In the genomic region with DNA sequence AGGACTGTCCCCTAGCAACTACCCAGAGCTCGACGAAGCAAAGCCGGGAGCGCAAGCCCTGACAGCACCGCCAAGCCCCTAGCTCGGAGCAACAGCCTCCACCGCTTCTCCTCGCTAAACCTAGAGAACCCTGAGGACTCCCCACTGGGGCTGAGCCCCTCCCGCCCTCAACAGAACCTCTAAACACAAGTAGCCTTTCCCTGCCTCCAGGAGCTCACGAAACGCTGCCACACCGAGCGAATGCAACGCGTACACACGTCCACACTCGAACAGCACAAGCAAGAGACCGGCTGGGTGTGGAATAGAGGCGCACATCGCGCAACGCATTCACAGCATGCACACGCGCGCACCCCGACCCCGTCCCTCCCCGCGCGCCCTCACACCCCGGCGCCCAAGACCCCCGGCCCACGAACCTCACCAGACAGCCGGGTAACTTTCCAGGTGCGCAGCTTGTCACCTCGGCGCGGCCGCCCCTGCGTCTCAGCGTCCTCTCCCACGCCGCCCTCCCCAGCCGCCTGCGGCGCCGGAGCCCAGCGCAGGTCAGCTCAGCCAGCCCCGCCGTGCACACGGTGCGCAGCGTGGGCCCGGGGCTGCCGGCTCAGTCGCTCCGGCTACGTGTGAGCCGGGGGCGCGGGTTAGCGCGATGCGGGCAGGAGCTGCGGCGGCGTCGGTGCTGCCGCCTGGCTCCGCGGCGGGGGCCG, we compare ENCODE assay signal across 8 cellular contexts. TPM values are rescaled to one million over a fixed set of nuclear protein-coding genes. Genes with fewer than 3 reads are reported as not detected.
DNase-seq lines count a peak whose midpoint lies in the region; TF ChIP-seq lines count a peak whose summit lies in the region.

No MANE protein-coding gene starts in this region.

- in situ Hi-C loops in transverse colon (cut with MboI; ENCODE audit: low pct_ligation_motif_present in 1 of 4, low pct_unique_long_range_greater_than_20kb in 1 of 4, low sequenced_read_pairs in 3 of 4), result no loop called here

- H3K9me3 ChIP-seq in breast epithelium, result peaks cover 0 to 5% of the 10 kb centered on the region in 2 donors
- peaks cover 0 to 4% of the 10 kb centered on the region in 2 donors for H3K9me3 ChIP-seq in transverse colon

- H3K36me3 ChIP-seq in breast epithelium, result no peaks in the 10 kb centered on the region
- no peaks in the 10 kb centered on the region for H3K36me3 ChIP-seq in transverse colon

- DNase-seq in stimulated activated CD4-positive, alpha-beta T cell treated with anti-CD3 and anti-CD28 coated beads, Interleukin-4, amount 100 ng/mL, for 1 hour, result peak; percentile 2
- no peak for DNase-seq in stimulated activated CD4-positive, alpha-beta T cell treated with anti-CD3 and anti-CD28 coated beads, Interleukin-12 subunit alpha, Interleukin-12 subunit beta, amount 100 ng/mL, for 4 hours
- DNase-seq in breast epithelium (ENCODE audit: low spot score in 2 of 2), result no peak
- DNase-seq in lower leg skin (ENCODE audit: low spot score in 2 of 2), result peak in 1 of 2 donors; percentile 85
- DNase-seq in transverse colon, result peak; percentile 19
- no peak for DNase-seq in stimulated activated naive CD4-positive, alpha-beta T cell treated with Interleukin-2 at 50 U/mL for 16 hours (lab: John Stamatoyannopoulos, UW)
- DNase-seq in SW 1271 (lab: John Stamatoyannopoulos, UW), result no peak
- no peak for DNase-seq in activated effector memory CD4-positive, alpha-beta T cell treated with anti-CD3 and anti-CD28 coated beads, Interleukin-2, amount 50 U/mL, for 16 hours

- TF ChIP-seq POLR2A in breast epithelium (IDR thresholded peaks at IDR 0.05) (no peak), lower leg skin (IDR thresholded peaks at IDR 0.05) (no peak), transverse colon (IDR thresholded peaks at IDR 0.05) (no peak)

- WGBS in lower leg skin, 2 donors, result 0 to 4% methylated on average over 26 to 33 of the region's 74 CpGs
- WGBS in transverse colon (ENCODE audit: low coverage in 1 of 2), 2 donors, result 9% methylated on average over 48 of the region's 74 CpGs; no CpG with 5 or more reads in 1 of the 2 donors

- TF ChIP-seq EP300 in transverse colon (IDR thresholded peaks at IDR 0.05; ENCODE audit: low read depth), result no peak

- H3K4me1 ChIP-seq in breast epithelium (no peaks in the 10 kb centered on the region), transverse colon (peaks cover 0 to 11% (median 6%) of the 10 kb centered on the region in 4 donors)

- H3K27ac ChIP-seq in breast epithelium (no peak overlapping the region), transverse colon (peak overlapping the region in 3 of 4 donors; percentile 23 to 46 (median 37))

- intact Hi-C loops in breast epithelium (cut with DNase I; ENCODE audit: low total_unique reads), result no loop called here
- intact Hi-C loops in lower leg skin (cut with DNase I; ENCODE audit: low total_unique reads), result no loop called here
- intact Hi-C loops in transverse colon (cut with DNase I; ENCODE audit: low total_unique reads), result no loop called here

- H3K27me3 ChIP-seq in breast epithelium, result peaks cover 0 to 38% of the 10 kb centered on the region in 2 donors
- peaks cover 64% of the 10 kb centered on the region for H3K27me3 ChIP-seq in transverse colon

- peak overlapping the region; percentile 47 to 63 (median 52) for H3K4me3 ChIP-seq in breast epithelium
- peak overlapping the region; percentile 37 for H3K4me3 ChIP-seq in lower leg skin (ENCODE audit: low read depth, poor library complexity, severe bottlenecking)
- H3K4me3 ChIP-seq in transverse colon, result peak overlapping the region; percentile 22 to 51 (median 35)

- TF ChIP-seq CTCF in breast epithelium (IDR thresholded peaks at IDR 0.05), result no peak
- no peak for TF ChIP-seq CTCF in lower leg skin (IDR thresholded peaks at IDR 0.05)
- TF ChIP-seq CTCF in transverse colon (IDR thresholded peaks at IDR 0.05), result no peak

RNA-seq across cellular contexts. Expression of gene PRKG2, which starts 0.4 kb away (rescaled TPM):
- total RNA-seq in breast epithelium (1 to 10 TPM; 1.2 to 3.5 (median 1.3) TPM), lower leg skin (1 to 10 TPM in 3 of 4 donors, under 1 TPM in 1; 0.34 to 1.7 (median 1.2) TPM), transverse colon (10 to 100 TPM in 1 of 4 donors, 1 to 10 TPM in 2, not detected in 1; 8.2 to 16.0 (median 9.0) TPM)

Comparison
In these comparisons a context has a peak if more than half of its experiments do, and no peak if none do; other contexts are left out.
1. DNase-seq: peak in stimulated activated CD4-positive, alpha-beta T cell treated with anti-CD3 and anti-CD28 coated beads, Interleukin-4, amount 100 ng/mL, for 1 hour (single experiment) and transverse colon (single experiment); none in stimulated activated CD4-positive, alpha-beta T cell treated with anti-CD3 and anti-CD28 coated beads, Interleukin-12 subunit alpha, Interleukin-12 subunit beta, amount 100 ng/mL, for 4 hours (single experiment), breast epithelium (0 of 2), stimulated activated naive CD4-positive, alpha-beta T cell treated with Interleukin-2 at 50 U/mL for 16 hours (single experiment), SW 1271 (0 of 2) and activated effector memory CD4-positive, alpha-beta T cell treated with anti-CD3 and anti-CD28 coated beads, Interleukin-2, amount 50 U/mL, for 16 hours (single experiment).
2. H3K27ac ChIP-seq: peak in transverse colon (3 of 4); none in breast epithelium (0 of 2).
3. Peak in every context shown above with its lines, with median percentiles within 50 percentile points of each other: H3K4me3 ChIP-seq.